1 cellular context compared by ENCODE assay signal in genomic region chr9:112173489-112174222, GRCh38.
TF ChIP-seq lines count a peak whose summit lies in the region.

No MANE protein-coding gene starts in this region.

TF ChIP-seq in H1, 55 proteins besides CTCF, POLR2A, EP300 and RAD21:
- no peak for TF ChIP-seq GTF2F1 (IDR thresholded peaks at IDR 0.05; ENCODE audit: borderline replicate concordance, low read depth, low read length)
- no peak for TF ChIP-seq TCF12 (IDR thresholded peaks at IDR 0.05; ENCODE audit: low read depth, low read length)
- TF ChIP-seq NRF1 (IDR thresholded peaks at IDR 0.05; ENCODE audit: low read depth, low read length): no peak
- no peak for TF ChIP-seq SIX5 (IDR thresholded peaks at IDR 0.05; ENCODE audit: low read depth, low read length)
- TF ChIP-seq SAP30 (IDR thresholded peaks at IDR 0.05; ENCODE audit: insufficient read depth, insufficient replicate concordance, low read length): no peak
- TF ChIP-seq SP1 (IDR thresholded peaks at IDR 0.05; ENCODE audit: low read depth, low read length): no peak
- TF ChIP-seq NANOG (IDR thresholded peaks at IDR 0.05; ENCODE audit: insufficient read depth, low read depth, low read length, poor library complexity, severe bottlenecking): no peak
- no peak for TF ChIP-seq GABPA (IDR thresholded peaks at IDR 0.05; ENCODE audit: borderline replicate concordance, insufficient read depth, low read length)
- no peak for TF ChIP-seq POLR2AphosphoS5 (IDR thresholded peaks at IDR 0.05; ENCODE audit: low read depth, low read length)
- TF ChIP-seq TAF7 (optimal IDR thresholded peaks at IDR 0.05; ENCODE audit: borderline replicate concordance, low read depth, low read length): no peak
- no peak for TF ChIP-seq HDAC6 (IDR thresholded peaks at IDR 0.05; ENCODE audit: low read depth, low read length)
- TF ChIP-seq, protein P1, sequence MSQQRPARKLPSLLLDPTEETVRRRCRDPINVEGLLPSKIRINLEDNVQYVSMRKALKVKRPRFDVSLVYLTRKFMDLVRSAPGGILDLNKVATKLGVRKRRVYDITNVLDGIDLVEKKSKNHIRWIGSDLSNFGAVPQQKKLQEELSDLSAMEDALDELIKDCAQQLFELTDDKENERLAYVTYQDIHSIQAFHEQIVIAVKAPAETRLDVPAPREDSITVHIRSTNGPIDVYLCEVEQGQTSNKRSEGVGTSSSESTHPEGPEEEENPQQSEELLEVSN (IDR thresholded peaks at IDR 0.05): no peak
- TF ChIP-seq KDM5A (IDR thresholded peaks at IDR 0.05; ENCODE audit: low read length): no peak
- TF ChIP-seq USF2 (IDR thresholded peaks at IDR 0.05; ENCODE audit: low read length): no peak
- TF ChIP-seq ASH2L (IDR thresholded peaks at IDR 0.05; ENCODE audit: low read length): no peak
- no peak for TF ChIP-seq SIRT6 (IDR thresholded peaks at IDR 0.05; ENCODE audit: low read length)
- TF ChIP-seq CBX5 (IDR thresholded peaks at IDR 0.05; ENCODE audit: low read depth, low read length): no peak
- no peak for TF ChIP-seq YY1 (IDR thresholded peaks at IDR 0.05; ENCODE audit: low read depth, low read length)
- TF ChIP-seq RFX5 (IDR thresholded peaks at IDR 0.05; ENCODE audit: borderline replicate concordance, low read depth, low read length): no peak
